Comparison of ENCODE assay signal across 16 cellular contexts in the genomic region with DNA sequence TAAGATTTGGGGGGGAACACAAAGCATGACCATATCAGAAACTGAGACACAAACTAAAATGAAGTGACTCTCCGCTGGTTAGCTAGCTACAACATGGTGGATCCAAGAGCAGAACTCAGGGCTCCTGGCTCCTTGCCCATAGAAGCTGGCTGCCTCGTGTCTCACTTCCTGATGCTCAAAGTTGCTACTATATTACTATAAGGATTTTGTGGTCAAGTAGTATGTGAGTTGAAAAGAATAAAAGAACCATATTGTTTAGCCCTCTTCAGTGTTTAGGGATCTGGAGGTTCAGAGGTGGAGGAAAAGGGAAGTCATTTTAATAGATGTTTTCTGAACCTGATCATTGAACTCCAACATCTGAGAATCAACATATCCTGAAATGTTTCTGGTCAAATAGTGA. TPM values are rescaled to one million over a fixed set of nuclear protein-coding genes. Genes with fewer than 3 reads are reported as not detected.
A peak's percentile ranks its signal among the peaks of the same experiment; 100 is the strongest.
DNase-seq lines count a peak whose midpoint lies in the region; TF ChIP-seq lines count a peak whose summit lies in the region.
"Had no signal": no experiment of that assay in that cellular context is flagged by ENCODE, and none has a peak within 500 bp of the region (broad histone marks: within the 10 kb centered on the region; RNA-seq: fewer than 3 reads in every experiment).

No MANE protein-coding gene starts in this region.

- H3K9ac ChIP-seq in mesenchymal stem cell (ENCODE audit: low read length): peak overlapping the region; percentile 47

- in situ Hi-C loops in astrocyte of the spinal cord (cut with HindIII; ENCODE audit: low sequenced_read_pairs): no loop called here

- no peaks in the 10 kb centered on the region for H3K27me3 ChIP-seq in mesenchymal stem cell (ENCODE audit: control insufficient read depth in 1 of 2, insufficient read depth in 1 of 2, low read length in 2 of 2)
- H3K27me3 ChIP-seq: uterus had no signal

- H3K18ac ChIP-seq in mesenchymal stem cell (ENCODE audit: low read depth in 1 of 2, low read length in 2 of 2): no peak overlapping the region

- H3K9me3 ChIP-seq in mesenchymal stem cell (ENCODE audit: control insufficient read depth, low read length): no peaks in the 10 kb centered on the region
- H3K9me3 ChIP-seq: A549, uterus had no signal

- H3K4me1 ChIP-seq in mesenchymal stem cell (ENCODE audit: control insufficient read depth, insufficient read depth, low read depth, low read length): no peaks in the 10 kb centered on the region
- H3K4me1 ChIP-seq: A549, uterus had no signal

- no peak overlapping the region for H3K23ac ChIP-seq in mesenchymal stem cell (ENCODE audit: low read length in 2 of 2)

- H3K36me3 ChIP-seq in mesenchymal stem cell (ENCODE audit: control insufficient read depth in 1 of 2, insufficient read depth in 2 of 2, low read depth in 1 of 2, low read length in 2 of 2): no peaks in the 10 kb centered on the region
- H3K36me3 ChIP-seq: uterus had no signal

- no peak overlapping the region for H2AK5ac ChIP-seq in mesenchymal stem cell (ENCODE audit: low read length, severe bottlenecking)

- WGBS in mesenchymal stem cell: 45% methylated on average over 2 of the region's 2 CpGs

- H3K4me3 ChIP-seq in astrocyte of the spinal cord (ENCODE audit: low read depth, low read length) (no peak overlapping the region), mesenchymal stem cell (ENCODE audit: insufficient read depth in 1 of 2, low read depth in 1 of 2, low read length in 2 of 2) (no peak overlapping the region)
- H3K4me3 ChIP-seq: A549, GM23338, uterus had no signal

- H3K4me1 Mint-ChIP-seq in type B pancreatic cell (ENCODE audit: unreplicated experiment): peaks cover 4% of the 10 kb centered on the region
- H3K4me1 Mint-ChIP-seq: brain, T-cell had no signal

- no peak overlapping the region for H3K27ac Mint-ChIP-seq in type B pancreatic cell
- H3K27ac Mint-ChIP-seq: GM23338, T-cell had no signal

- H4K91ac ChIP-seq in mesenchymal stem cell (ENCODE audit: low read length): no peak overlapping the region

- peak; percentile 37 for DNase-seq in NOMO-1 treated with DMSO at 0.1 percent for 48 hours (lab: John Stamatoyannopoulos, UW; ENCODE audit: unreplicated experiment)
- DNase-seq in NOMO-1 treated with dmso at 0.1 percent for 144 hours (lab: John Stamatoyannopoulos, UW; ENCODE audit: unreplicated experiment): no peak
- peak; percentile 63 for DNase-seq in NCI-H226
- peak; percentile 75 for DNase-seq in astrocyte of the spinal cord (ENCODE audit: low read depth, low spot score)
- DNase-seq in mesenchymal stem cell: peak; percentile 71
- DNase-seq in midbrain (lab: John Stamatoyannopoulos, UW): no peak
- no peak for DNase-seq in 8988T
- DNase-seq in type B pancreatic cell (ENCODE audit: extremely low spot score, unreplicated experiment): no peak
- DNase-seq: activated CD4-positive, alpha-beta T cell treated with anti-CD3 and anti-CD28 coated beads, Interleukin-2, amount 50 U/mL, for 1 hour; NCI-H1105; NCI-H748 treated with DMSO at 0.1 percent for 48 hours; T-cell; uterus had no signal

- no peak overlapping the region for H3K4ac ChIP-seq in mesenchymal stem cell (ENCODE audit: low read depth in 1 of 2, low read length in 2 of 2)

- no peak for TF ChIP-seq CTCF in astrocyte of the spinal cord (IDR thresholded peaks at IDR 0.05; ENCODE audit: low read depth, low read length)
- no peak for TF ChIP-seq CTCF in type B pancreatic cell (conservative IDR thresholded peaks at IDR 0.05)

- H2BK15ac ChIP-seq in mesenchymal stem cell (ENCODE audit: low read depth, poor library complexity, severe bottlenecking): no peak overlapping the region

- H2BK12ac ChIP-seq in mesenchymal stem cell (ENCODE audit: low read length in 2 of 2): no peak overlapping the region

- H3K4me3 Mint-ChIP-seq in type B pancreatic cell: no peak overlapping the region
- H3K4me3 Mint-ChIP-seq: brain, GM23338, T-cell had no signal

- H3K27ac ChIP-seq in mesenchymal stem cell (ENCODE audit: low read length, poor library complexity, severe bottlenecking): no peak overlapping the region
- H3K27ac ChIP-seq: A549, uterus had no signal

- no peak overlapping the region for H2BK5ac ChIP-seq in mesenchymal stem cell (ENCODE audit: low read depth, low read length, poor library complexity, severe bottlenecking)

- H3K27me3 Mint-ChIP-seq in type B pancreatic cell: no peaks in the 10 kb centered on the region
- H3K27me3 Mint-ChIP-seq: brain had no signal

- H3K79me1 ChIP-seq in mesenchymal stem cell (replicated peaks; ENCODE audit: low read length, poor library complexity, severe bottlenecking): no peaks in the 10 kb centered on the region

- no peaks in the 10 kb centered on the region for H3K9me3 Mint-ChIP-seq in type B pancreatic cell
- H3K9me3 Mint-ChIP-seq: GM23338, T-cell had no signal

- no peak overlapping the region for H3K14ac ChIP-seq in mesenchymal stem cell (ENCODE audit: low read length in 2 of 2)

- H3K36me3 Mint-ChIP-seq in type B pancreatic cell: no peaks in the 10 kb centered on the region
- H3K36me3 Mint-ChIP-seq: brain, T-cell had no signal

- H4K8ac ChIP-seq in mesenchymal stem cell (ENCODE audit: low read length): no peak overlapping the region

- H2BK120ac ChIP-seq in mesenchymal stem cell (ENCODE audit: low read depth, low read length): no peak overlapping the region

- H3K4me2 ChIP-seq in mesenchymal stem cell (ENCODE audit: low read length, poor library complexity, severe bottlenecking): no peak overlapping the region
- H3K4me2 ChIP-seq: A549, GM23338 had no signal

- no peak overlapping the region for H2AFZ ChIP-seq in mesenchymal stem cell (ENCODE audit: low read depth, low read length)
- H2AFZ ChIP-seq: GM23338 had no signal

RNA-seq across cellular contexts. Expression of a gene that starts 16.9 kb away (rescaled TPM):
- 8.1 TPM for polyA plus RNA-seq in mesenchymal stem cell (2013, experiment 1 of 2)
- polyA plus RNA-seq in mesenchymal stem cell (2013, experiment 2 of 2): 8.1 TPM
- total RNA-seq in type B pancreatic cell (ENCODE audit: low replicate concordance): 24.1 and 28.0 TPM in 2 replicates

RNA-seq across cellular contexts. Expression of a gene that starts 44.9 kb away (rescaled TPM):
- 41.2 TPM for polyA plus RNA-seq in mesenchymal stem cell (2013, experiment 1 of 2)
- 40.6 TPM for polyA plus RNA-seq in mesenchymal stem cell (2013, experiment 2 of 2)
- 9.2 and 17.9 TPM in 2 replicates for total RNA-seq in type B pancreatic cell (ENCODE audit: low replicate concordance)

Comparison
In these comparisons a context has a peak if more than half of its experiments do, and no peak if none do; other contexts are left out.
1. DNase-seq: peak in NOMO-1 treated with DMSO at 0.1 percent for 48 hours (single experiment), NCI-H226 (single experiment), astrocyte of the spinal cord (single experiment) and mesenchymal stem cell (single experiment); none in NOMO-1 treated with dmso at 0.1 percent for 144 hours (single experiment), midbrain (single experiment), 8988T (single experiment) and type B pancreatic cell (single experiment).